In genomic region chr11:120316880-120317688, GRCh38 we compare ENCODE assay signal across 9 cellular contexts. TPM values are rescaled to one million over a fixed set of nuclear protein-coding genes. Genes with fewer than 3 reads are reported as not detected.
DNase-seq lines count a peak whose midpoint lies in the region; TF ChIP-seq lines count a peak whose summit lies in the region.
"Had no signal": no experiment of that assay in that cellular context is flagged by ENCODE, and none has a peak within 500 bp of the region (broad histone marks: within the 10 kb centered on the region; RNA-seq: fewer than 3 reads in every experiment).

No MANE protein-coding gene starts in this region.

- H3K4me3 ChIP-seq in fibroblast of villous mesenchyme (ENCODE audit: low read depth, low read length): no peak overlapping the region

- no peak for TF ChIP-seq CTCF in fibroblast of villous mesenchyme (IDR thresholded peaks at IDR 0.05; ENCODE audit: insufficient read depth, low read depth, low read length)

- peak; percentile 63 for DNase-seq in AG20443 (ENCODE audit: low spot score)
- peak; percentile 10 for DNase-seq in NCI-H69 (lab: John Stamatoyannopoulos, UW)
- DNase-seq in fibroblast of villous mesenchyme (ENCODE audit: low read depth): peak; percentile 44
- DNase-seq in occipital lobe (lab: John Stamatoyannopoulos, UW): peak; percentile 24
- no peak for DNase-seq in activated CD4-positive, CD25-positive, alpha-beta regulatory T cell (lab: John Stamatoyannopoulos, UW)
- DNase-seq in NCI-H1092 treated with DMSO at 0.1 percent for 48 hours (lab: John Stamatoyannopoulos, UW): no peak
- no peak for DNase-seq in EL
- DNase-seq in effector CD8-positive, alpha-beta T cell (lab: John Stamatoyannopoulos, UW): no peak
- DNase-seq: activated CD4-positive, alpha-beta T cell treated with anti-CD3 and anti-CD28 coated beads, Interleukin-2, amount 10 ng/mL, durations not matched to agents 24 days and 14 days had no signal

RNA-seq across cellular contexts. Expression of gene TLCD5, which starts 8.0 kb away (rescaled TPM):
- total RNA-seq in fibroblast of villous mesenchyme (7.4 and 10.8 TPM in 2 replicates), occipital lobe (22.9 TPM)

RNA-seq across cellular contexts. Expression of gene ARHGEF12, which starts 19.1 kb away (rescaled TPM):
- total RNA-seq in fibroblast of villous mesenchyme (124 and 143 TPM in 2 replicates), occipital lobe (235 TPM)

Comparison
In these comparisons a context has a peak if more than half of its experiments do, and no peak if none do; other contexts are left out.
1. DNase-seq: peak in AG20443 (single experiment), NCI-H69 (single experiment), fibroblast of villous mesenchyme (single experiment) and occipital lobe (single experiment); none in activated CD4-positive, CD25-positive, alpha-beta regulatory T cell (0 of 4), NCI-H1092 treated with DMSO at 0.1 percent for 48 hours (single experiment), EL (single experiment) and effector CD8-positive, alpha-beta T cell (single experiment).